In the genomic region with DNA sequence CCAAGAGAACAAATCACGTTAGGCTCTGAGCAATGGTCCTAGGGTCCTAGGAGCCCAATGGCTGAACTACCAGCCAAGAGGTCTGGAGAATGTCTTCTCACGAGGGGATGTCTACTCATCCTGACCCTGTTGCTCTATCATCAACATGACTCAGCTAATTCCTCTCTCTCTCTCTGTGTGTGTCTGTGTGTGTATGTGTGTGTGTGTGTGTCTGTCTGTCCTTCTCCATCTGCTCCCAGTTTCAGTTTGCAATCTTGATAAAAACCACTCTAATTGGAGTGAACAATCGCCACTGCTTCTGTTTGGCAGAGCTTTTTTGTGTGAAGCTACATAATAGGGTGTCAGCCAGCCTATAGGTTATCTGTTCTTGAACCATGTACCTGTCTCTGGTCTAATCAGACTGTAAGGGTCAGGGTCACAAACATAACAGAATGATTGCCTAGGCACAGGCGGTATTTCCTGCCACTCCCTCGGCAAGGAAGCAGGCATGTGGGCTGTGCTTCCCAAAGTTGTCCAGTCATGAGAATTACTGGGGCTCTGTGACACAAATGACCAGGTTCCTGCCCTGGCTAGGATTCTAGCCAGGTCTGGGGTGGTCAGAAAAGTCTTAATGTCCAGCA, we compare ENCODE assay signal across 10 cellular contexts.
DNase-seq lines count a peak whose midpoint lies in the region; ATAC-seq and TF ChIP-seq lines count a peak whose summit lies in the region.
"Had no signal": no experiment of that assay in that cellular context is flagged by ENCODE, and none has a peak within 500 bp of the region (broad histone marks: within the 10 kb centered on the region; RNA-seq: fewer than 3 reads in every experiment).

No MANE protein-coding gene starts in this region.

- intact Hi-C loops in Right ventricle myocardium superior (cut with DNase I) (no loop called here), cardiac septum (cut with DNase I) (no loop called here)

- TF ChIP-seq CTCF in fibroblast of villous mesenchyme (IDR thresholded peaks at IDR 0.05; ENCODE audit: insufficient read depth, low read depth, low read length), result no peak

- ATAC-seq in Right ventricle myocardium superior (ENCODE audit: poor library complexity) (peak; percentile 25), GM21529 (IDR thresholded peaks at IDR 0.05; ENCODE audit: unreplicated experiment) (no peak)

- no peak overlapping the region for H3K4me3 ChIP-seq in fibroblast of villous mesenchyme (ENCODE audit: low read depth, low read length)
- H3K4me3 ChIP-seq: stomach had no signal

- DNase-seq in Right ventricle myocardium superior, result no peak
- DNase-seq in cardiac septum (ENCODE audit: low spot score), result no peak
- peak; percentile 63 for DNase-seq in SK-N-DZ (ENCODE audit: low spot score)
- DNase-seq in fibroblast of villous mesenchyme (ENCODE audit: low read depth), result peak; percentile 79
- DNase-seq in stromal cell of bone marrow (ENCODE audit: low read depth), result peak; percentile 61
- no peak for DNase-seq in cerebellar cortex (ENCODE audit: low spot score)
- DNase-seq in activated CD4-positive, alpha-beta T cell treated with anti-CD3 and anti-CD28 coated beads, Interleukin-2, amount 50 U/mL, for 48 hours, result no peak
- DNase-seq: activated naive CD4-positive, alpha-beta T cell treated with anti-CD3 and anti-CD28 coated beads for 36 hours; stomach had no signal

Comparison
In these comparisons a context has a peak if more than half of its experiments do, and no peak if none do; other contexts are left out.
1. DNase-seq: peak in SK-N-DZ (single experiment), fibroblast of villous mesenchyme (single experiment) and stromal cell of bone marrow (single experiment); none in Right ventricle myocardium superior (single experiment), cardiac septum (single experiment), cerebellar cortex (single experiment) and activated CD4-positive, alpha-beta T cell treated with anti-CD3 and anti-CD28 coated beads, Interleukin-2, amount 50 U/mL, for 48 hours (0 of 2).